In genomic region chr15:99443768-99444446, GRCh38 we compare ENCODE assay signal across 12 cellular contexts.
DNase-seq lines count a peak whose midpoint lies in the region; ATAC-seq, FAIRE-seq and TF ChIP-seq lines count a peak whose summit lies in the region.
"Had no signal": no experiment of that assay in that cellular context is flagged by ENCODE, and none has a peak within 500 bp of the region (broad histone marks: within the 10 kb centered on the region; RNA-seq: fewer than 3 reads in every experiment).

No MANE protein-coding gene starts in this region.

- H3K36me3 Mint-ChIP-seq in activated B cell treated with CpG ODN at 0.5 μM for 24 hours (ENCODE audit: low read depth) (no peaks in the 10 kb centered on the region), WTC11 (no peaks in the 10 kb centered on the region)

- H3K9me3 ChIP-seq in right atrium auricular region (no peaks in the 10 kb centered on the region), skeletal muscle tissue (ENCODE audit: control insufficient read depth in 3 of 3, low read length in 3 of 3) (no peaks in the 10 kb centered on the region)

- peaks cover 47% of the 10 kb centered on the region for H3K4me1 Mint-ChIP-seq in activated B cell treated with CpG ODN at 0.5 μM for 24 hours
- peaks cover 14% of the 10 kb centered on the region for H3K4me1 Mint-ChIP-seq in WTC11

- POLR2A ChIA-PET in activated B cell treated with CpG ODN at 0.5 μM for 24 hours (lab: Charles Lee), result interaction anchor here (1.0 to 1.3 kb wide), 3 partner anchors 35 to 120 kb away, joined by 3 to 6 read pairs (median 3); no protein-coding TSS in a partner anchor
- POLR2A ChIA-PET in WTC11 (lab: Charles Lee), result no interaction called here

- CTCF ChIA-PET in activated B cell treated with CpG ODN at 0.5 μM for 24 hours (lab: Charles Lee) (no interaction called here), WTC11 (lab: Charles Lee) (interaction anchor here (0.7 kb wide), 1 partner anchor 540 kb away, joined by 3 read pairs; no protein-coding TSS in a partner anchor)

- peak; percentile 26 for FAIRE-seq in GM12891 (lab: Jason Lieb, UNC)
- FAIRE-seq: H1, K562, keratinocyte had no signal

- intact Hi-C loops in activated B cell treated with CpG ODN at 0.5 μM for 24 hours (cut with micrococcal nuclease), result loop anchor here (2.0 to 5.0 kb wide), 3 partner anchors 33 to 123 kb away; partner anchors contain the start of gene MEF2A

- H3K27me3 Mint-ChIP-seq in activated B cell treated with CpG ODN at 0.5 μM for 24 hours (no peaks in the 10 kb centered on the region), WTC11 (ENCODE audit: low read depth) (no peaks in the 10 kb centered on the region; the same call in 1 of the 2 replicates)

- peak overlapping the region; percentile 18 to 21 (median 18) for H3K9ac ChIP-seq in skeletal muscle tissue (ENCODE audit: low read depth in 1 of 3, low read length in 3 of 3)

- no peaks in the 10 kb centered on the region for H3K36me3 ChIP-seq in right atrium auricular region
- H3K36me3 ChIP-seq in skeletal muscle tissue (ENCODE audit: control insufficient read depth in 3 of 3, insufficient read depth in 3 of 3, low read length in 3 of 3), result no peaks in the 10 kb centered on the region

- DNase-seq in GM12891 (ENCODE audit: insufficient read length, low spot score), result no peak
- peak; percentile 12 for DNase-seq in activated B cell treated with CpG ODN at 0.5 μM for 24 hours
- peak; percentile 55 for DNase-seq in right atrium auricular region (ENCODE audit: low spot score)
- no peak for DNase-seq in WTC11 (ENCODE audit: low spot score)
- no peak for DNase-seq in iPS-NIHi11 (ENCODE audit: low spot score)
- DNase-seq in NCI-H1436 (lab: John Stamatoyannopoulos, UW), result no peak
- DNase-seq: NCI-H2171 treated with DMSO at 0.1 percent for 48 hours had no signal

- H3K27ac ChIP-seq in right atrium auricular region (peak overlapping the region; percentile 70 to 87), skeletal muscle tissue (ENCODE audit: low read depth, low read length) (peak overlapping the region; percentile 56)

- no peak for TF ChIP-seq CTCF in activated B cell treated with CpG ODN at 0.5 μM for 24 hours (IDR thresholded peaks at IDR 0.05)
- no peak for TF ChIP-seq CTCF in right atrium auricular region (IDR thresholded peaks at IDR 0.05)
- no peak for TF ChIP-seq CTCF in WTC11 (IDR thresholded peaks at IDR 0.05)

- H3K27me3 ChIP-seq in right atrium auricular region, result no peaks in the 10 kb centered on the region
- no peaks in the 10 kb centered on the region for H3K27me3 ChIP-seq in skeletal muscle tissue (ENCODE audit: control insufficient read depth in 3 of 3, insufficient read depth in 3 of 3, low read length in 3 of 3)

- no peak for ATAC-seq in activated B cell treated with CpG ODN at 0.5 μM for 24 hours (ENCODE audit: low read depth)
- no peak for ATAC-seq in GM21786 (IDR thresholded peaks at IDR 0.05; ENCODE audit: unreplicated experiment)
- no peak for ATAC-seq in WTC11
- ATAC-seq: K562 had no signal

- H3K9me3 Mint-ChIP-seq in activated B cell treated with CpG ODN at 0.5 μM for 24 hours (no peaks in the 10 kb centered on the region), WTC11 (no peaks in the 10 kb centered on the region)

- no peak for TF ChIP-seq POLR2A in GM12891 (IDR thresholded peaks at IDR 0.05; ENCODE audit: low read depth, low read length)

- peak overlapping the region; percentile 16 for H3K27ac Mint-ChIP-seq in activated B cell treated with CpG ODN at 0.5 μM for 24 hours
- no peak overlapping the region for H3K27ac Mint-ChIP-seq in WTC11

- H3K4me3 Mint-ChIP-seq in activated B cell treated with CpG ODN at 0.5 μM for 24 hours, result peak overlapping the region; percentile 15
- H3K4me3 Mint-ChIP-seq in WTC11, result no peak overlapping the region

- no peak overlapping the region for H3K4me3 ChIP-seq in right atrium auricular region
- peak overlapping the region in 1 of 3 donors; percentile 41 for H3K4me3 ChIP-seq in skeletal muscle tissue (ENCODE audit: low read length in 3 of 3)
- H3K4me3 ChIP-seq: K562 had no signal

- H3K4me1 ChIP-seq in right atrium auricular region, result peaks cover 0 to 78% of the 10 kb centered on the region in 2 donors
- H3K4me1 ChIP-seq in skeletal muscle tissue (ENCODE audit: control insufficient read depth in 3 of 3, insufficient read depth in 3 of 3, low read length in 3 of 3), result peaks cover 39 to 55% (median 48%) of the 10 kb centered on the region in 3 donors

TF ChIP-seq in GM12891, 5 proteins besides CTCF, POLR2A, EP300 and RAD21:
- TF ChIP-seq SPI1 (IDR thresholded peaks at IDR 0.05; ENCODE audit: low read depth, low read length) (no peak), TAF1 (IDR thresholded peaks at IDR 0.05; ENCODE audit: low read depth, low read length) (no peak), POU2F2 (IDR thresholded peaks at IDR 0.05; ENCODE audit: low read depth, low read length) (no peak), PAX5 (IDR thresholded peaks at IDR 0.05; ENCODE audit: insufficient read depth, low read length, severe bottlenecking) (no peak), POLR2AphosphoS5 (IDR thresholded peaks at IDR 0.05; ENCODE audit: low read depth, low read length) (no peak)

TF ChIP-seq in WTC11, 78 proteins besides CTCF, POLR2A, EP300 and RAD21:
- TF ChIP-seq FOXP4 (CRISPR knock-in tag; IDR thresholded peaks at IDR 0.05) (no peak), MLX (CRISPR knock-in tag; IDR thresholded peaks at IDR 0.05) (no peak), JUN (CRISPR knock-in tag; IDR thresholded peaks at IDR 0.05) (no peak)
TF ChIP-seq in WTC11: peak in this region for 0.

Comparison
In these comparisons a context has a peak if more than half of its experiments do, and no peak if none do; other contexts are left out.
1. DNase-seq: peak in activated B cell treated with CpG ODN at 0.5 μM for 24 hours (single experiment) and right atrium auricular region (single experiment); none in GM12891 (single experiment), WTC11 (single experiment), iPS-NIHi11 (single experiment) and NCI-H1436 (single experiment).